In the genomic region with DNA sequence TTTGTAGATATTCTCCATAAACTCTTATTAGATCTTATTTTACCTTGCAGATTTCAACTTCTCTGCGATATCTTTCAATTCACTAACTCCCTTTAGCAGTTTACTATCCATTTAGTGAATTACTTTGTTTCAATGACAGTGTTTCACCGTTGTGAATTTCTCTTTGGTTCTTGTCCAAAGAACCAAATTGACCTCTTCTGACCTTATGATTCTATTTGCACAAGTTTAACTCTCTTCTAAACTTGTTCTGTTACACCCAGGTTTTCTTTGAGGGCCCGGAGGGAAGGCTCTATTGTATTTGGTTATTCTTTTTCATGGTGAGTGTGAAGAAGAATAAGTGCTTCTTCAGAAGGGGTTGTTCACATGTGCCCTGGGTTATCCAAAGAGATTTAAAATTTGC, we compare ENCODE assay signal across 22 cellular contexts.
"Had no signal": no experiment of that assay in that cellular context is flagged by ENCODE, and none has a peak within 500 bp of the region (broad histone marks: within the 10 kb centered on the region; RNA-seq: fewer than 3 reads in every experiment).

No MANE protein-coding gene starts in this region.

- H3K36me3 ChIP-seq: colonic mucosa, left ventricle myocardium inferior, pancreas, tibial nerve, upper lobe of right lung, vagina had no signal

- H3K4me3 Mint-ChIP-seq: natural killer cell; stimulated activated effector memory CD8-positive, alpha-beta T cell treated with anti-CD3 and anti-CD28 coated beads, Interleukin-12 subunit alpha, Interleukin-12 subunit beta, amount 100 ng/mL, for 72 hours had no signal

- H3K9me3 ChIP-seq: colonic mucosa, left ventricle myocardium inferior, mucosa of descending colon, pancreas, tibial nerve, upper lobe of right lung, vagina had no signal

- H3K27ac Mint-ChIP-seq: natural killer cell; stimulated activated effector memory CD8-positive, alpha-beta T cell treated with anti-CD3 and anti-CD28 coated beads, Interleukin-12 subunit alpha, Interleukin-12 subunit beta, amount 100 ng/mL, for 72 hours had no signal

- H3K4me2 ChIP-seq: smooth muscle cell had no signal

- DNase-seq: colonic mucosa; dermis blood vessel endothelial cell; erythroblast; foreskin keratinocyte; left ventricle myocardium inferior; mucosa of descending colon; natural killer cell; occipital lobe; pancreas; right cardiac atrium; stimulated activated CD4-positive, alpha-beta T cell treated with anti-CD3 and anti-CD28 coated beads, Interleukin-4, amount 100 ng/mL, for 1 hour; stimulated activated CD8-positive, alpha-beta memory T cell treated with anti-CD3 and anti-CD28 coated beads, Interleukin-4, amount 100 ng/mL, for 48 hours; stimulated activated naive CD8-positive, alpha-beta T cell treated with anti-CD3 and anti-CD28 coated beads, Interleukin-15, Interleukin-2, amounts not matched to agents 100 U/mL and 50 U/mL, for 24 hours; upper lobe of right lung had no signal

- H3K27me3 ChIP-seq: colonic mucosa, foreskin keratinocyte, pancreas, tibial nerve, upper lobe of right lung, vagina had no signal

- H3K27ac ChIP-seq: colonic mucosa, foreskin keratinocyte, left ventricle myocardium inferior, pancreas, tibial nerve, upper lobe of right lung, vagina had no signal

- ATAC-seq: foreskin keratinocyte; mucosa of descending colon; natural killer cell; pancreas; right cardiac atrium; stimulated activated effector memory CD8-positive, alpha-beta T cell treated with anti-CD3 and anti-CD28 coated beads, Interleukin-12 subunit alpha, Interleukin-12 subunit beta, amount 100 ng/mL, for 72 hours; stimulated activated naive CD8-positive, alpha-beta T cell treated with anti-CD3 and anti-CD28 coated beads, Interleukin-15, Interleukin-2, amounts not matched to agents 100 U/mL and 50 U/mL, for 24 hours; upper lobe of right lung had no signal

- H3K27me3 Mint-ChIP-seq: progenitor cell of endocrine pancreas had no signal

- H3K4me1 ChIP-seq: colonic mucosa, pancreas, upper lobe of right lung, vagina had no signal

- FAIRE-seq: endothelial cell of umbilical vein, islet of Langerhans, pancreas had no signal

- H3K36me3 Mint-ChIP-seq: natural killer cell; stimulated activated effector memory CD8-positive, alpha-beta T cell treated with anti-CD3 and anti-CD28 coated beads, Interleukin-12 subunit alpha, Interleukin-12 subunit beta, amount 100 ng/mL, for 72 hours had no signal

- H3K4me3 ChIP-seq: colonic mucosa, left ventricle myocardium inferior, lung, mucosa of descending colon, pancreas, smooth muscle cell, tibial nerve, upper lobe of right lung, vagina had no signal

- H3K9me3 Mint-ChIP-seq: natural killer cell; stimulated activated effector memory CD8-positive, alpha-beta T cell treated with anti-CD3 and anti-CD28 coated beads, Interleukin-12 subunit alpha, Interleukin-12 subunit beta, amount 100 ng/mL, for 72 hours had no signal
